ENCODE assay signal across 1 cellular context in the genomic region with DNA sequence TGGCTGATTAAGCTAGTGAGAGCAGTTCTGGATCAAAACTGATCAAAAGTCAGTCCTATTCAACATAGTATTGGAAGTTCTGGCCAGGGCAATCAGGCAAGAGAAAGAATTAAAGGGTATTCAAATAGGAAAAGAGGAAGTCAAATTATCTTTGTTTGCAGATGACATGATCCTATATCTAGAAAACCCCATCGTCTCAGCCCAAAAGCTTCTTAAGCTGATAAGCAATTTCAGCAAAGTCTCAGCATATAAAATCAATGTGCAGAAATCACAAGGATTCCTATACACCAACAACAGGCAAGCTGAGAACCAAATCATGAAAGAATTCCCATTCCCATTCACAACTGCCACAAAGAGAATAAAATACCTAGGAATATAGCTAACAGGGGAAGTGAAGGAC.
A peak's percentile ranks its signal among the peaks of the same experiment; 100 is the strongest.
TF ChIP-seq lines count a peak whose summit lies in the region.
"Not testable (repeated sequence)": the region's sequence is repeated elsewhere in the genome, so short reads cannot be mapped to it uniquely, and the experiment has no call there.

No MANE protein-coding gene starts in this region.

TF ChIP-seq in K562, 482 proteins besides CTCF, POLR2A, EP300 and RAD21 (continued from another document):
- peak; percentile 78 for TF ChIP-seq MEIS2 (IDR thresholded peaks at IDR 0.05; ENCODE audit: partially characterized antibody)
- TF ChIP-seq NCOR1 (IDR thresholded peaks at IDR 0.05): peak; percentile 91
- TF ChIP-seq SMAD4 (CRISPR knock-in tag; conservative IDR thresholded peaks at IDR 0.05): peak; percentile 79
- peak; percentile 82 for TF ChIP-seq CC2D1A (IDR thresholded peaks at IDR 0.05)
- TF ChIP-seq ELF4 (CRISPR knock-in tag; IDR thresholded peaks at IDR 0.05): peak; percentile 78
- peak in 1 of 2 experiments; percentile 27; a peak in 1 of 4 replicates for TF ChIP-seq TBL1XR1 (IDR thresholded peaks at IDR 0.05; ENCODE audit: low read length in 2 of 2)
- peak; percentile 97 for TF ChIP-seq SMARCE1 (IDR thresholded peaks at IDR 0.05)
- peak; percentile 95 for TF ChIP-seq MTA2 (IDR thresholded peaks at IDR 0.05; ENCODE audit: low read depth)
- TF ChIP-seq JUND (IDR thresholded peaks at IDR 0.05; ENCODE audit: borderline replicate concordance, low read depth, low read length): peak; percentile 11; the same call in 1 of the 2 replicates
- TF ChIP-seq JUND (tag; IDR thresholded peaks at IDR 0.05; ENCODE audit: borderline replicate concordance, low read depth, low read length); TEAD4 (CRISPR knock-in tag; IDR thresholded peaks at IDR 0.05; ENCODE audit: borderline replicate concordance); NR2C1 (IDR thresholded peaks at IDR 0.05): not testable (repeated sequence)
- TF ChIP-seq, protein P1, sequence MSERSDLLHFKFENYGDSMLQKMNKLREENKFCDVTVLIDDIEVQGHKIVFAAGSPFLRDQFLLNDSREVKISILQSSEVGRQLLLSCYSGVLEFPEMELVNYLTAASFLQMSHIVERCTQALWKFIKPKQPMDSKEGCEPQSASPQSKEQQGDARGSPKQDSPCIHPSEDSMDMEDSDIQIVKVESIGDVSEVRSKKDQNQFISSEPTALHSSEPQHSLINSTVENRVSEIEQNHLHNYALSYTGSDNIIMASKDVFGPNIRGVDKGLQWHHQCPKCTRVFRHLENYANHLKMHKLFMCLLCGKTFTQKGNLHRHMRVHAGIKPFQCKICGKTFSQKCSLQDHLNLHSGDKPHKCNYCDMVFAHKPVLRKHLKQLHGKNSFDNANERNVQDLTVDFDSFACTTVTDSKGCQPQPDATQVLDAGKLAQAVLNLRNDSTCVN (CRISPR knock-in tag; IDR thresholded peaks at IDR 0.05): 0 out of 2 replicates have a peak, but pooled peaks have one; percentile 8
- peak; percentile 70 for TF ChIP-seq MTA1 (IDR thresholded peaks at IDR 0.05; ENCODE audit: borderline replicate concordance)
- peak; percentile 57; the same call in 1 of the 2 replicates for TF ChIP-seq PHB2 (IDR thresholded peaks at IDR 0.05; ENCODE audit: low read depth)
- peak; percentile 50; the same call in 1 of the 2 replicates for TF ChIP-seq ZBTB17 (CRISPR knock-in tag; IDR thresholded peaks at IDR 0.05)
- peak; percentile 83 for TF ChIP-seq SMARCC2 (IDR thresholded peaks at IDR 0.05; ENCODE audit: low read depth)
- peak; percentile 87 for TF ChIP-seq TEAD4 (IDR thresholded peaks at IDR 0.05; ENCODE audit: low read length)
- TF ChIP-seq, protein P2, sequence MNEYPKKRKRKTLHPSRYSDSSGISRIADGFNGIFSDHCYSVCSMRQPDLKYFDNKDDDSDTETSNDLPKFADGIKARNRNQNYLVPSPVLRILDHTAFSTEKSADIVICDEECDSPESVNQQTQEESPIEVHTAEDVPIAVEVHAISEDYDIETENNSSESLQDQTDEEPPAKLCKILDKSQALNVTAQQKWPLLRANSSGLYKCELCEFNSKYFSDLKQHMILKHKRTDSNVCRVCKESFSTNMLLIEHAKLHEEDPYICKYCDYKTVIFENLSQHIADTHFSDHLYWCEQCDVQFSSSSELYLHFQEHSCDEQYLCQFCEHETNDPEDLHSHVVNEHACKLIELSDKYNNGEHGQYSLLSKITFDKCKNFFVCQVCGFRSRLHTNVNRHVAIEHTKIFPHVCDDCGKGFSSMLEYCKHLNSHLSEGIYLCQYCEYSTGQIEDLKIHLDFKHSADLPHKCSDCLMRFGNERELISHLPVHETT (CRISPR knock-in tag; conservative IDR thresholded peaks at IDR 0.05 in 1 of 2, IDR thresholded peaks at IDR 0.05 in 1 of 2): peak in 1 of 2 experiments; percentile 72; a peak in 1 of 4 replicates
- TF ChIP-seq RCOR1 (IDR thresholded peaks at IDR 0.05; ENCODE audit: borderline replicate concordance in 1 of 2, low read depth in 2 of 2, low read length in 2 of 2): peak; percentile 68 to 89; a peak in 3 of 4 replicates
- peak; percentile 97 for TF ChIP-seq TAL1 (IDR thresholded peaks at IDR 0.05)
- TF ChIP-seq ZNF79 (CRISPR knock-in tag; IDR thresholded peaks at IDR 0.05; ENCODE audit: low read depth): 0 out of 2 replicates have a peak, but pooled peaks have one; percentile 15
- peak; percentile 66; the same call in 1 of the 2 replicates for TF ChIP-seq ATF4 (CRISPR knock-in tag; IDR thresholded peaks at IDR 0.05)
- TF ChIP-seq NR2C1 (tag; IDR thresholded peaks at IDR 0.05): 0 out of 2 replicates have a peak, but pooled peaks have one; percentile 38
- TF ChIP-seq ZKSCAN8 (CRISPR knock-in tag; IDR thresholded peaks at IDR 0.05): 0 out of 2 replicates have a peak, but pooled peaks have one; percentile 40
- peak; percentile 90 for TF ChIP-seq GATA2 (CRISPR knock-in tag; IDR thresholded peaks at IDR 0.05)
- peak; percentile 83; the same call in 1 of the 2 replicates for TF ChIP-seq SMAD3 (CRISPR knock-in tag; conservative IDR thresholded peaks at IDR 0.05)
